Comparison of ENCODE assay signal across 8 cellular contexts in genomic region chr4:139295317-139296299, GRCh38. TPM values are rescaled to one million over a fixed set of nuclear protein-coding genes. Genes with fewer than 3 reads are reported as not detected.
DNase-seq lines count a peak whose midpoint lies in the region; ATAC-seq and TF ChIP-seq lines count a peak whose summit lies in the region.

No MANE protein-coding gene starts in this region.

- H3K9me3 Mint-ChIP-seq in IgD-negative memory B cell, result no peaks in the 10 kb centered on the region

- H3K4me1 ChIP-seq in OCI-LY7 (ENCODE audit: insufficient read depth, low read length, poor library complexity, severe bottlenecking), result peaks cover 32% of the 10 kb centered on the region
- H3K4me1 ChIP-seq in esophagus (ENCODE audit: control insufficient read depth in 2 of 2, insufficient read depth in 2 of 2, low read length in 1 of 2), result no peaks in the 10 kb centered on the region
- H3K4me1 ChIP-seq in muscle layer of duodenum (ENCODE audit: control insufficient read depth in 1 of 2, insufficient read depth in 2 of 2, low read length in 2 of 2), result peaks cover 3 to 23% of the 10 kb centered on the region in 2 donors

- CTCF ChIA-PET in OCI-LY7 (lab: Charles Lee; ENCODE audit: unreplicated experiment), result interaction anchor here (0.6 to 1.5 kb wide), 11 partner anchors 28 to 1318 kb away, joined by 3 to 11 read pairs (median 4); no protein-coding TSS in a partner anchor

- H3K9me2 ChIP-seq in OCI-LY7 (ENCODE audit: insufficient read depth, low read length), result no peaks in the 10 kb centered on the region

- H3K27ac ChIP-seq in OCI-LY7 (ENCODE audit: low read depth, low read length, poor library complexity, severe bottlenecking) (peak overlapping the region; percentile 65), esophagus (ENCODE audit: low read depth in 2 of 2, low read length in 1 of 2) (peak overlapping the region; percentile 76 to 84), muscle layer of duodenum (ENCODE audit: low read length) (peak overlapping the region; percentile 98)

- H4K20me1 ChIP-seq in OCI-LY7 (ENCODE audit: insufficient read depth, low read length), result no peaks in the 10 kb centered on the region

- peaks cover 17 to 22% (median 18%) of the 10 kb centered on the region in 3 donors for H3K4me1 Mint-ChIP-seq in IgD-negative memory B cell

- peak overlapping the region; percentile 89 for H2AFZ ChIP-seq in OCI-LY7 (ENCODE audit: low read length)

- H3K4me3 ChIP-seq in OCI-LY7 (ENCODE audit: low read depth, low read length, poor library complexity, severe bottlenecking) (peak overlapping the region; percentile 86), esophagus (ENCODE audit: low read depth in 1 of 2, low read length in 2 of 2) (peak overlapping the region; percentile 81 to 82), muscle layer of duodenum (ENCODE audit: low read depth in 1 of 2, low read length in 2 of 2) (peak overlapping the region; percentile 94 to 98)

- DNase-seq in DMS153 (lab: John Stamatoyannopoulos, UW) (peak; percentile 76), OCI-LY7 (ENCODE audit: low spot score) (peak; percentile 97), activated T-cell treated with anti-CD3 and anti-CD28 coated beads for 48 hours (ENCODE audit: low read depth) (peak; percentile 97)
- peak; percentile 99 for DNase-seq in stimulated activated CD8-positive, alpha-beta memory T cell treated with anti-CD3 and anti-CD28 coated beads, Interleukin-7, amount 100 ng/mL, for 24 hours (ENCODE audit: low read depth)

- no peaks in the 10 kb centered on the region for H3K27me3 Mint-ChIP-seq in IgD-negative memory B cell

- peak overlapping the region; percentile 96 to 99 (median 97) for H3K4me3 Mint-ChIP-seq in IgD-negative memory B cell

- peak; percentile 95 for TF ChIP-seq CTCF in OCI-LY7 (conservative IDR thresholded peaks at IDR 0.05; ENCODE audit: low read length)

- 1 to 2% methylated on average over 53 of the region's 53 CpGs for WGBS in esophagus, 2 donors

- H3K4me2 ChIP-seq in OCI-LY7 (ENCODE audit: low read length), result peak overlapping the region; percentile 76

- peaks cover 37% of the 10 kb centered on the region for H3K36me3 ChIP-seq in OCI-LY7 (ENCODE audit: insufficient read depth, low read length)
- peaks cover 0 to 2% of the 10 kb centered on the region in 2 donors for H3K36me3 ChIP-seq in esophagus (ENCODE audit: control insufficient read depth in 2 of 2, insufficient read depth in 2 of 2, low read length in 1 of 2)
- H3K36me3 ChIP-seq in muscle layer of duodenum (ENCODE audit: control insufficient read depth in 1 of 2, insufficient read depth in 2 of 2, low read length in 2 of 2), result peaks cover 12 to 15% of the 10 kb centered on the region in 2 donors

- POLR2A ChIA-PET in OCI-LY7 (lab: Charles Lee), result interaction anchor here (0.6 to 3.1 kb wide), 23 partner anchors 9 to 265 kb away, joined by 3 to 15 read pairs (median 4); partner anchors contain the start of gene MGARP

- H3K36me3 Mint-ChIP-seq in IgD-negative memory B cell, result peaks cover 1% of the 10 kb centered on the region

- peaks cover 53% of the 10 kb centered on the region for H3K79me2 ChIP-seq in OCI-LY7 (ENCODE audit: insufficient read depth, low read depth, low read length)

- H3K9me3 ChIP-seq in OCI-LY7 (ENCODE audit: low read length) (no peaks in the 10 kb centered on the region), esophagus (ENCODE audit: control insufficient read depth in 2 of 2, insufficient read depth in 1 of 2, low read depth in 1 of 2, low read length in 1 of 2) (no peaks in the 10 kb centered on the region), muscle layer of duodenum (ENCODE audit: control insufficient read depth in 1 of 2, low read length in 2 of 2) (no peaks in the 10 kb centered on the region)

- peak; percentile 89 for ATAC-seq in GM21529 (IDR thresholded peaks at IDR 0.05; ENCODE audit: unreplicated experiment)

- intact Hi-C loops in OCI-LY7 (cut with micrococcal nuclease; ENCODE audit: unreplicated experiment), result loop anchor here (1.0 to 5.0 kb wide), 6 partner anchors 63 to 265 kb away; partner anchors contain the start of genes ELF2 and SETD7

- H3K27ac Mint-ChIP-seq in IgD-negative memory B cell, result peak overlapping the region; percentile 65 to 98 (median 92)

- no peaks in the 10 kb centered on the region for H3K27me3 ChIP-seq in esophagus (ENCODE audit: control insufficient read depth in 1 of 2, insufficient read depth in 2 of 2, low read length in 2 of 2)
- no peaks in the 10 kb centered on the region for H3K27me3 ChIP-seq in muscle layer of duodenum (ENCODE audit: low read depth, low read length)

- BruUV-seq in OCI-LY7 (replicated peaks; lab: Mats Ljungman, UMichigan), result no TSS peak

RNA-seq across cellular contexts. Expression of gene NAA15, which starts 5.7 kb away (rescaled TPM):
- polyA plus RNA-seq in IgD-negative memory B cell (38.9 TPM), esophagus (10 to 100 TPM in 1 of 2 donors, 1 to 10 TPM in 1; 5.6 to 11.4 TPM)
- 45.3 and 50.1 TPM in 2 replicates for total RNA-seq in OCI-LY7 (2014; rRNA removed; shearing (Covaris generic))
- 78.7 and 95.9 TPM in 2 replicates for total RNA-seq in OCI-LY7 (2022)

RNA-seq across cellular contexts. Expression of gene NDUFC1, which starts 6.7 kb away (rescaled TPM):
- 107 TPM for polyA plus RNA-seq in IgD-negative memory B cell
- total RNA-seq in OCI-LY7 (2014; rRNA removed; shearing (Covaris generic)), result 52.1 and 82.6 TPM in 2 replicates
- total RNA-seq in OCI-LY7 (2022), result 63.6 and 69.2 TPM in 2 replicates
- 100 to 1,000 TPM in 1 of 2 donors, 10 to 100 TPM in 1; 79.0 to 102 TPM for polyA plus RNA-seq in esophagus

RNA-seq across cellular contexts. Expression of gene MGARP, which starts 15.6 kb away (rescaled TPM):
- polyA plus RNA-seq in IgD-negative memory B cell (0.19 TPM), esophagus (under 1 TPM; 0.18 to 0.24 TPM)
- total RNA-seq in OCI-LY7 (2014; rRNA removed; shearing (Covaris generic)), result 0.88 and 2.6 TPM in 2 replicates
- 0.28 TPM in 1 of 2 replicates, not detected in the other for total RNA-seq in OCI-LY7 (2022)

Comparison
In these comparisons a context has a peak if more than half of its experiments do, and no peak if none do; other contexts are left out.
1. Peak in every context shown above with its lines: DNase-seq, ATAC-seq, H3K4me3 ChIP-seq and H3K27ac ChIP-seq.